Comparison of ENCODE assay signal across 8 cellular contexts in genomic region chr16:22670551-22670970, GRCh38.
DNase-seq lines count a peak whose midpoint lies in the region; ATAC-seq lines count a peak whose summit lies in the region.

No MANE protein-coding gene starts in this region.

- in situ Hi-C loops in Caki2 (cut with HindIII; ENCODE audit: low pct_unique_long_range_greater_than_20kb, low sequenced_read_pairs) = no loop called here

- ATAC-seq in GM18909 (IDR thresholded peaks at IDR 0.05; ENCODE audit: poor library complexity, unreplicated experiment) (peak; percentile 54), GM21367 (IDR thresholded peaks at IDR 0.05; ENCODE audit: unreplicated experiment) (no peak), GM19035 (IDR thresholded peaks at IDR 0.05; ENCODE audit: unreplicated experiment) (no peak), HG03025 (IDR thresholded peaks at IDR 0.05; ENCODE audit: low FRiP score, unreplicated experiment) (no peak)

- DNase-seq in Caki2 (ENCODE audit: low read depth) = peak; percentile 47
- peak; percentile 48 for DNase-seq in RPMI8226
- peak; percentile 50 for DNase-seq in left kidney (ENCODE audit: low read depth, low spot score)
- DNase-seq in SIG-M5 treated with dmso at 0.1 percent for 504 hours (lab: John Stamatoyannopoulos, UW; ENCODE audit: unreplicated experiment) = no peak
